25 cellular contexts compared by ENCODE assay signal in the genomic region with DNA sequence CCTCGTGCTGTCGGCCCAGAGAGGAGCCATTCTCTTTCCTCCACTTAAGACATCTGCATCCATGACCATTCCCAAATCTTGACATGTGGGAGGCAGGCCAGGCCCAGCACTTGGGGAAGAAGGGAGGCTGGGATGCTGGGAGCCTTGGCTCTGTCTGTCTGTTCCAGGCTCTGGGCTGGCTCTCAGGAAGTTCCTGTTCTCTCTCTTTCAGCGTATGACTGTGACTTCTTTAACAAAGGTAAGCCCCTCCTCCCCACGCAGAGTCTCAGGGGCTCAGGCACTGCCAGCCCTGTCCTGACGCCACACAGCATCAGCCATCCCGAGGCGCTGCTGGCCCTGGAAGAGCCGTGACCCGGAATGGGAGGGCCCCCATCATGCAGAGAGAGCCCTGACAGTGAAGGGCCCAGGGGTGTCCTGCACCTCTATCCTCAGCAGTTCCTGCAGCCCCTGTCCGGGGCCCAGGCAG. TPM values are rescaled to one million over a fixed set of nuclear protein-coding genes. Genes with fewer than 3 reads are reported as not detected.
DNase-seq lines count a peak whose midpoint lies in the region; ATAC-seq and TF ChIP-seq lines count a peak whose summit lies in the region.
"Had no signal": no experiment of that assay in that cellular context is flagged by ENCODE, and none has a peak within 500 bp of the region (broad histone marks: within the 10 kb centered on the region; RNA-seq: fewer than 3 reads in every experiment).

No MANE protein-coding gene starts in this region.

- no peak overlapping the region for H3K27ac Mint-ChIP-seq in endodermal cell
- H3K27ac Mint-ChIP-seq: activated naive CD8-positive, alpha-beta T cell treated with anti-CD3 and anti-CD28 coated beads, Interleukin-2, amount 10 ng/mL, durations not matched to agents 7 days and 5 days; naive thymus-derived CD4-positive, alpha-beta T cell had no signal

- POLR2A ChIA-PET in SK-N-SH (lab: Yijun Ruan, JAX) = no interaction called here

- DNase-seq in activated CD8-positive, alpha-beta memory T cell treated with anti-CD3 and anti-CD28 coated beads for 24 hours = peak; percentile 50
- DNase-seq in activated CD8-positive, alpha-beta memory T cell treated with anti-CD3 and anti-CD28 coated beads, Interleukin-2, amount 50 U/mL, for 4 hours = no peak
- DNase-seq in RWPE2 (ENCODE audit: low spot score) (peak; percentile 28), lower leg skin (ENCODE audit: low spot score in 2 of 2) (peak; percentile 11 to 68), testis (peak; percentile 6), endodermal cell (no peak), SK-N-SH (no peak)
- DNase-seq: GF-D8, NCI-H2029 treated with DMSO at 0.1 percent for 48 hours had no signal

- H3K4me1 ChIP-seq in RWPE2 (ENCODE audit: insufficient read depth, poor library complexity, severe bottlenecking) (no peaks in the 10 kb centered on the region), testis (no peaks in the 10 kb centered on the region), endodermal cell (ENCODE audit: control insufficient read depth, insufficient read depth, low read length) (no peaks in the 10 kb centered on the region), SK-N-SH (ENCODE audit: control insufficient read depth in 1 of 2, insufficient read depth in 2 of 2, low read depth in 1 of 2, low read length in 1 of 2) (no peaks in the 10 kb centered on the region; a peak in 1 of 4 replicates)
- H3K4me1 ChIP-seq: A549, BE2C, heart right ventricle had no signal

- H2AFZ ChIP-seq in SK-N-SH (ENCODE audit: low read depth) = no peak overlapping the region
- H2AFZ ChIP-seq: GM23248 had no signal

- no peak overlapping the region for H3K4me2 ChIP-seq in SK-N-SH
- H3K4me2 ChIP-seq: A549 had no signal

- H3K4me3 ChIP-seq in RWPE2 (ENCODE audit: severe bottlenecking) = no peak overlapping the region
- H3K4me3 ChIP-seq in lower leg skin (ENCODE audit: low read depth, poor library complexity, severe bottlenecking) = no peak overlapping the region
- H3K4me3 ChIP-seq in testis = no peak overlapping the region
- H3K4me3 ChIP-seq in endodermal cell (ENCODE audit: low read length) = no peak overlapping the region
- no peak overlapping the region for H3K4me3 ChIP-seq in SK-N-SH (ENCODE audit: low read depth in 2 of 2, low read length in 1 of 2)
- H3K4me3 ChIP-seq: A549, dorsolateral prefrontal cortex, GM23248, heart right ventricle, ovary had no signal

- no peaks in the 10 kb centered on the region for H3K79me2 ChIP-seq in SK-N-SH (ENCODE audit: insufficient read depth)

- 70 to 77% methylated on average over 10 of the region's 10 CpGs for WGBS in lower leg skin, 2 donors
- 49 to 63% methylated on average over 5 to 10 of the region's 10 CpGs for WGBS in testis, 2 donors
- 69 to 78% methylated on average over 7 to 10 of the region's 10 CpGs for WGBS in endodermal cell (ENCODE audit: insufficient coverage in 1 of 2, insufficient read length in 1 of 2), 2 experiments
- WGBS in SK-N-SH (ENCODE audit: low lambda C conversion rate) = 56% methylated on average over 10 of the region's 10 CpGs

- H3K27me3 ChIP-seq in RWPE2 (ENCODE audit: insufficient read depth, poor library complexity, severe bottlenecking) = no peaks in the 10 kb centered on the region
- H3K27me3 ChIP-seq in testis = no peaks in the 10 kb centered on the region
- H3K27me3 ChIP-seq in endodermal cell (ENCODE audit: control insufficient read depth, insufficient read depth, low read length, poor library complexity, severe bottlenecking) = peaks cover 27% of the 10 kb centered on the region
- H3K27me3 ChIP-seq in SK-N-SH (ENCODE audit: insufficient read depth) = no peaks in the 10 kb centered on the region
- H3K27me3 ChIP-seq: BE2C, dorsolateral prefrontal cortex, ovary had no signal

- no peak overlapping the region for H3K4me3 Mint-ChIP-seq in endodermal cell
- H3K4me3 Mint-ChIP-seq: activated naive CD8-positive, alpha-beta T cell treated with anti-CD3 and anti-CD28 coated beads, Interleukin-2, amount 10 ng/mL, durations not matched to agents 7 days and 5 days; IgD-negative memory B cell; naive thymus-derived CD4-positive, alpha-beta T cell had no signal

- H3K36me3 ChIP-seq in RWPE2 (ENCODE audit: low read depth) = no peaks in the 10 kb centered on the region
- no peaks in the 10 kb centered on the region for H3K36me3 ChIP-seq in testis (ENCODE audit: low read depth, missing control alignments)
- no peaks in the 10 kb centered on the region for H3K36me3 ChIP-seq in endodermal cell (ENCODE audit: control insufficient read depth, insufficient read depth, low read length)
- H3K36me3 ChIP-seq in SK-N-SH (replicated peaks in 1 of 2; ENCODE audit: control insufficient read depth in 1 of 2, insufficient read depth in 2 of 2, low read length in 1 of 2) = no peaks in the 10 kb centered on the region
- H3K36me3 ChIP-seq: BE2C, heart right ventricle, ovary had no signal

- no peaks in the 10 kb centered on the region for H3K36me3 Mint-ChIP-seq in endodermal cell (ENCODE audit: low read depth)
- H3K36me3 Mint-ChIP-seq: activated naive CD8-positive, alpha-beta T cell treated with anti-CD3 and anti-CD28 coated beads, Interleukin-2, amount 10 ng/mL, durations not matched to agents 7 days and 5 days; naive thymus-derived CD4-positive, alpha-beta T cell had no signal

- no peak for TF ChIP-seq CTCF in RWPE2 (IDR thresholded peaks at IDR 0.05; ENCODE audit: poor library complexity, severe bottlenecking)
- no peak for TF ChIP-seq CTCF in lower leg skin (IDR thresholded peaks at IDR 0.05)
- TF ChIP-seq CTCF in testis (IDR thresholded peaks at IDR 0.05) = no peak
- TF ChIP-seq CTCF in endodermal cell (conservative IDR thresholded peaks at IDR 0.05) = no peak
- TF ChIP-seq CTCF in SK-N-SH (IDR thresholded peaks at IDR 0.05) = no peak

- no peaks in the 10 kb centered on the region for H4K20me1 ChIP-seq in SK-N-SH (ENCODE audit: insufficient read depth)

- H3K27me3 Mint-ChIP-seq in endodermal cell (ENCODE audit: insufficient read depth) = peaks cover 59% of the 10 kb centered on the region
- H3K27me3 Mint-ChIP-seq: activated naive CD8-positive, alpha-beta T cell treated with anti-CD3 and anti-CD28 coated beads, Interleukin-2, amount 10 ng/mL, durations not matched to agents 7 days and 5 days had no signal

- H3K27ac ChIP-seq in RWPE2 (ENCODE audit: poor library complexity, severe bottlenecking) (no peak overlapping the region), testis (no peak overlapping the region), endodermal cell (ENCODE audit: low read depth, low read length) (no peak overlapping the region), SK-N-SH (ENCODE audit: low read depth in 2 of 2, low read length in 1 of 2) (no peak overlapping the region)
- H3K27ac ChIP-seq: A549, dorsolateral prefrontal cortex, GM23248, heart right ventricle, ovary had no signal

- H3K9ac ChIP-seq in endodermal cell (ENCODE audit: extremely low read depth, low read length, poor library complexity, severe bottlenecking) (no peak overlapping the region), SK-N-SH (no peak overlapping the region)
- H3K9ac ChIP-seq: GM23248 had no signal

- CTCF ChIA-PET in SK-N-SH (lab: Yijun Ruan, JAX) = interaction anchor here (0.7 to 17.0 kb wide), 47 partner anchors 11 to 572 kb away, joined by 3 to 271 read pairs (median 4); partner anchors contain the start of genes KCNC1 and MYOD1

- H3F3A ChIP-seq in SK-N-SH (replicated peaks; ENCODE audit: insufficient read depth) = no peaks in the 10 kb centered on the region

- TF ChIP-seq EP300 in SK-N-SH (IDR thresholded peaks at IDR 0.05; ENCODE audit: borderline replicate concordance in 1 of 2, low read depth in 1 of 2, low read length in 1 of 2) = no peak

- H3K9me3 ChIP-seq in RWPE2 (ENCODE audit: severe bottlenecking) (no peaks in the 10 kb centered on the region), testis (no peaks in the 10 kb centered on the region), endodermal cell (ENCODE audit: control insufficient read depth, low read length) (no peaks in the 10 kb centered on the region), SK-N-SH (no peaks in the 10 kb centered on the region)
- H3K9me3 ChIP-seq: A549, BE2C, heart right ventricle, ovary had no signal

- ATAC-seq in RWPE2 (ENCODE audit: low read depth) = no peak
- no peak for ATAC-seq in HG03108 (IDR thresholded peaks at IDR 0.05; ENCODE audit: unreplicated experiment)

- H3K4me1 Mint-ChIP-seq in endodermal cell = peaks cover 11% of the 10 kb centered on the region
- H3K4me1 Mint-ChIP-seq: activated naive CD8-positive, alpha-beta T cell treated with anti-CD3 and anti-CD28 coated beads, Interleukin-2, amount 10 ng/mL, durations not matched to agents 7 days and 5 days had no signal

- intact Hi-C loops in lower leg skin (cut with DNase I; ENCODE audit: low total_unique reads) (loop anchor here (1.0 kb wide), 1 partner anchor 380 kb away; no protein-coding TSS in a partner anchor), testis (cut with DNase I; ENCODE audit: low total_unique reads) (no loop called here)

- no peak for TF ChIP-seq RAD21 in SK-N-SH (IDR thresholded peaks at IDR 0.05; ENCODE audit: low read length)

- TF ChIP-seq POLR2A in lower leg skin (IDR thresholded peaks at IDR 0.05) (no peak), testis (IDR thresholded peaks at IDR 0.05) (no peak)

- no peaks in the 10 kb centered on the region for H3K9me2 ChIP-seq in SK-N-SH

- peaks cover 5% of the 10 kb centered on the region for H3K9me3 Mint-ChIP-seq in endodermal cell
- H3K9me3 Mint-ChIP-seq: activated naive CD8-positive, alpha-beta T cell treated with anti-CD3 and anti-CD28 coated beads, Interleukin-2, amount 10 ng/mL, durations not matched to agents 7 days and 5 days had no signal

TF ChIP-seq in SK-N-SH, 30 proteins besides CTCF, POLR2A, EP300 and RAD21 (continues in another document):
- TF ChIP-seq GATA2 (CRISPR knock-in tag; IDR thresholded peaks at IDR 0.05) (no peak), RXRA (IDR thresholded peaks at IDR 0.05; ENCODE audit: borderline replicate concordance, low read depth) (no peak)

RNA-seq across cellular contexts. Expression of gene OTOG, which starts 52.4 kb away (rescaled TPM):
- not detected for total RNA-seq in lower leg skin
- 1 to 10 TPM; 2.2 to 2.9 TPM for total RNA-seq in testis
- 4.2 TPM for polyA plus RNA-seq in testis (ENCODE audit: insufficient read depth, low read depth, low replicate concordance)
- total RNA-seq in endodermal cell = under 1 TPM; 0.33 to 0.55 TPM
- polyA plus RNA-seq in endodermal cell (2013, experiment 1 of 2) = 0.39 TPM
- 0.50 TPM for polyA plus RNA-seq in endodermal cell (2013, experiment 2 of 2)
- not detected in 2 replicates for polyA plus RNA-seq in SK-N-SH (2012; rRNA removed)
- polyA plus RNA-seq in SK-N-SH (2012; cell fraction: cytosol; rRNA removed) = not detected in 2 replicates
- not detected in 2 replicates for polyA plus RNA-seq in SK-N-SH (2012; cell fraction: nucleus; rRNA removed)
- total RNA-seq: activated naive CD8-positive, alpha-beta T cell treated with anti-CD3 and anti-CD28 coated beads, Interleukin-2, amount 10 ng/mL, durations not matched to agents 7 days and 5 days; astrocyte; GM23248; heart right ventricle; left colon; MCF 10A; naive thymus-derived CD4-positive, alpha-beta T cell; OCI-LY7; ovary; right cardiac atrium; Right ventricle myocardium superior had no signal
- polyA plus RNA-seq: A549; GM23248; heart right ventricle; IgD-negative memory B cell; naive thymus-derived CD4-positive, alpha-beta T cell; ovary; right cardiac atrium had no signal

RNA-seq across cellular contexts. Expression of gene USH1C, which starts 55.3 kb away (rescaled TPM):
- total RNA-seq in lower leg skin (1 to 10 TPM in 1 of 4 donors, under 1 TPM in 1, not detected in 2; 0.29 to 3.2 TPM), testis (1 to 10 TPM; 1.2 TPM), endodermal cell (1 to 10 TPM; 1.5 to 2.8 TPM)
- polyA plus RNA-seq in testis (ENCODE audit: insufficient read depth, low read depth, low replicate concordance) (3.7 TPM), SK-N-SH (2012; rRNA removed) (not detected in 2 replicates)
- polyA plus RNA-seq in endodermal cell (2013, experiment 1 of 2) = 1.00 TPM
- 0.99 TPM for polyA plus RNA-seq in endodermal cell (2013, experiment 2 of 2)
- polyA plus RNA-seq in SK-N-SH (2012; cell fraction: cytosol; rRNA removed) = 0.01 TPM in 1 of 2 replicates, not detected in the other
- polyA plus RNA-seq in SK-N-SH (2012; cell fraction: nucleus; rRNA removed) = 0.13 TPM in 1 of 2 replicates, not detected in the other
- total RNA-seq: activated naive CD8-positive, alpha-beta T cell treated with anti-CD3 and anti-CD28 coated beads, Interleukin-2, amount 10 ng/mL, durations not matched to agents 7 days and 5 days; astrocyte; GM23248; MCF 10A; naive thymus-derived CD4-positive, alpha-beta T cell; OCI-LY7 had no signal
- polyA plus RNA-seq: GM23248; IgD-negative memory B cell; naive thymus-derived CD4-positive, alpha-beta T cell had no signal

Comparison
In these comparisons a context has a peak if more than half of its experiments do, and no peak if none do; other contexts are left out.
1. DNase-seq: peak in activated CD8-positive, alpha-beta memory T cell treated with anti-CD3 and anti-CD28 coated beads for 24 hours (single experiment), RWPE2 (single experiment), lower leg skin (2 of 2) and testis (single experiment); none in activated CD8-positive, alpha-beta memory T cell treated with anti-CD3 and anti-CD28 coated beads, Interleukin-2, amount 50 U/mL, for 4 hours (single experiment), endodermal cell (single experiment) and SK-N-SH (single experiment).